In genomic region chr6:169225887-169226286, GRCh38 we compare ENCODE assay signal across 18 cellular contexts. TPM values are rescaled to one million over a fixed set of nuclear protein-coding genes. Genes with fewer than 3 reads are reported as not detected.
"Had no signal": no experiment of that assay in that cellular context is flagged by ENCODE, and none has a peak within 500 bp of the region (broad histone marks: within the 10 kb centered on the region; RNA-seq: fewer than 3 reads in every experiment).

No MANE protein-coding gene starts in this region.

- H3K4me1 ChIP-seq: colonic mucosa, left lung, pancreas, upper lobe of left lung had no signal

- H3K4me3 ChIP-seq: colonic mucosa, left lung, pancreas, thoracic aorta, upper lobe of left lung had no signal

- FAIRE-seq: endometrium, frontal cortex, keratinocyte, pancreas had no signal

- H3K9me3 ChIP-seq: colonic mucosa, left lung, pancreas, thoracic aorta, upper lobe of left lung had no signal

- DNase-seq: activated CD4-positive, alpha-beta T cell treated with anti-CD3 and anti-CD28 coated beads, Interleukin-2, amount 10 ng/mL, durations not matched to agents 24 days and 14 days; activated CD8-positive, alpha-beta T cell treated with anti-CD3 and anti-CD28 coated beads for 36 hours; activated naive CD8-positive, alpha-beta T cell treated with anti-CD3 and anti-CD28 coated beads for 36 hours; amniotic stem cell; colonic mucosa; erythroblast; hypothalamus; left lung; pancreas; stimulated activated CD4-positive, alpha-beta T cell treated with anti-CD3 and anti-CD28 coated beads, Interleukin-4, amount 100 ng/mL, for 4 hours had no signal

- ATAC-seq: activated CD8-positive, alpha-beta T cell treated with anti-CD3 and anti-CD28 coated beads for 36 hours; left lung; pancreas; sciatic nerve; stimulated activated memory B cell treated with anti-CD40 and anti-IgM and Interleukin-4, amounts not matched to agents 10 μg/mL and 1 μg/mL and 100 μg/mL, for 72 hours had no signal

- H3K27ac ChIP-seq: colonic mucosa, left lung, pancreas, upper lobe of left lung had no signal

- H3K27me3 ChIP-seq: colonic mucosa, left lung, pancreas, upper lobe of left lung had no signal

- H3K36me3 ChIP-seq: colonic mucosa, left lung, pancreas, upper lobe of left lung had no signal

RNA-seq across cellular contexts. Expression of gene THBS2, which starts 27.8 kb away (rescaled TPM):
- total RNA-seq: activated CD4-positive, alpha-beta T cell treated with anti-CD3 and anti-CD28 coated beads, Interleukin-2, amount 10 ng/mL, durations not matched to agents 24 days and 14 days; activated CD8-positive, alpha-beta T cell treated with anti-CD3 and anti-CD28 coated beads for 36 hours; activated naive CD8-positive, alpha-beta T cell treated with anti-CD3 and anti-CD28 coated beads for 36 hours; T-helper 1 cell treated with Interleukin-12 subunit alpha and Interleukin-12 subunit beta and Interleukin-4 antibody, amounts not matched to agents 30 ng/mL and 1 ng/mL, for 36 hours had no signal
